ENCODE assay signal across 14 cellular contexts in the genomic region with DNA sequence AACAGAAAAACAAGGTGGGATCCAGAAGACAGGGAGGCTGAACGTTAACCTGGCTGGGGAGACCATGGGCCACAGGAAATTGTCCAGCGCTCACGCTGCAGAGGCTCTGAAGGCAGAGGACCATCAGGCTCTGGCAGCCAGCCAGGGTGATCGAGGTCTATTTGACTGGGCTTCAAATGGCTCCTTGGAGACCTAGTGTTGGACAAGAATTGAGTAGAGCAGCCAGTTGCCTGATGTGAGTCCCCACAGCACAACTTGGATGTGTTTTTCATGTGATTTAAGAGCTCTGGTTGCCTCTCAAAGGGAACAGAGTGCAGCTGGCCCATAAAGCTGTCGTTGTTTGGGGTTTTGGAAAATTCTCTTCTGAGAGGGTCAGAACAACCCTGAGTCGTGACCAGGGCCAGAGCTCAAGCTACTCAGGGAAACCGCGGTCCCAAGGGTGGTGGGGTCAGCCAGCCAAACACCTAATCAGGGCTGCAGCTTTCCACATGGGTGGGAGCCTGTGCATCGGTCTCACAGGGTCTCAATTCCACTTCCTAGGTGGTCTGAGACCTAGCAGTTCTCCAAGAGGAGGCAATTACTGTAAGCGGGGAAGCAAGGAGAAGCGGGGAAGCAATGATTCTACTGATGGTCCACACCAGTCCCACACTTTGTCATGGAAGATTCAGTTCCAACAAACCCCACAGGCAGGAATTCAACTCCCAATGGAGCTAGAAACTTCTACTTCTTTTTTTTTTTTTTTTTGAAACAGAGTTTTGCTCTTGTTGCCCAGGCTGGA.
DNase-seq lines count a peak whose midpoint lies in the region; ATAC-seq, FAIRE-seq and TF ChIP-seq lines count a peak whose summit lies in the region.
"Had no signal": no experiment of that assay in that cellular context is flagged by ENCODE, and none has a peak within 500 bp of the region (broad histone marks: within the 10 kb centered on the region; RNA-seq: fewer than 3 reads in every experiment).

No MANE protein-coding gene starts in this region.

- peaks cover 3% of the 10 kb centered on the region for H3K9me3 ChIP-seq in astrocyte (ENCODE audit: insufficient read depth, low read depth, low read length)

- TF ChIP-seq CTCF in astrocyte (IDR thresholded peaks at IDR 0.05; ENCODE audit: insufficient read depth, low read depth, low read length): no peak

- no peaks in the 10 kb centered on the region for H3K27me3 ChIP-seq in astrocyte (ENCODE audit: insufficient read depth, low read length)

- no peak for TF ChIP-seq POLR2A in GM12891 (IDR thresholded peaks at IDR 0.05; ENCODE audit: low read depth, low read length)

- H3K4me3 Mint-ChIP-seq in astrocyte (ENCODE audit: unreplicated experiment): no peak overlapping the region
- H3K4me3 Mint-ChIP-seq: activated naive CD4-positive, alpha-beta T cell treated with anti-CD3 and anti-CD28 coated beads, Interleukin-2, amount 50 U/mL, for 24 hours; T-helper 17 cell had no signal

- H3K36me3 Mint-ChIP-seq in astrocyte (ENCODE audit: low read depth, unreplicated experiment): no peaks in the 10 kb centered on the region
- H3K36me3 Mint-ChIP-seq: activated naive CD4-positive, alpha-beta T cell treated with anti-CD3 and anti-CD28 coated beads, Interleukin-2, amount 50 U/mL, for 24 hours had no signal

- intact Hi-C loops in left colon (cut with DNase I, micrococcal nuclease): no loop called here

- no peaks in the 10 kb centered on the region for H3K27me3 Mint-ChIP-seq in astrocyte (ENCODE audit: low read depth, unreplicated experiment)

- DNase-seq in HuH-7 (ENCODE audit: low spot score) (peak; percentile 36), astrocyte (ENCODE audit: low read depth) (no peak), left colon (peak; percentile 32 to 33), stromal cell of bone marrow (ENCODE audit: low read depth) (peak; percentile 53), AG20443 (ENCODE audit: low spot score) (no peak), GM12891 (ENCODE audit: insufficient read length, low spot score) (no peak)
- DNase-seq in activated CD8-positive, alpha-beta memory T cell treated with anti-CD3 and anti-CD28 coated beads, Interleukin-2, amount 50 U/mL, for 48 hours: no peak
- DNase-seq: activated CD8-positive, alpha-beta memory T cell treated with anti-CD3 and anti-CD28 coated beads for 24 hours; Calu3; MM.1S; T-helper 17 cell had no signal

- peaks cover 17% of the 10 kb centered on the region for H3K4me1 ChIP-seq in astrocyte (ENCODE audit: insufficient read depth, low read length)

- H3K36me3 ChIP-seq in astrocyte (ENCODE audit: insufficient read depth, low read length): no peaks in the 10 kb centered on the region

- FAIRE-seq in astrocyte (lab: Jason Lieb, UNC): no peak
- FAIRE-seq in GM12891 (lab: Jason Lieb, UNC): no peak

- peaks cover 20% of the 10 kb centered on the region for H3K4me1 Mint-ChIP-seq in astrocyte (ENCODE audit: low read depth, unreplicated experiment)

- H3K27ac ChIP-seq in astrocyte (ENCODE audit: low read depth, low read length): no peak overlapping the region

- peaks cover 7% of the 10 kb centered on the region for H3K9me3 Mint-ChIP-seq in astrocyte (ENCODE audit: unreplicated experiment)
- H3K9me3 Mint-ChIP-seq: activated naive CD4-positive, alpha-beta T cell treated with anti-CD3 and anti-CD28 coated beads, Interleukin-2, amount 50 U/mL, for 24 hours had no signal

- peak overlapping the region; percentile 45 for H3K27ac Mint-ChIP-seq in astrocyte (ENCODE audit: unreplicated experiment)
- H3K27ac Mint-ChIP-seq: activated naive CD4-positive, alpha-beta T cell treated with anti-CD3 and anti-CD28 coated beads, Interleukin-2, amount 50 U/mL, for 24 hours; T-helper 17 cell had no signal

- ATAC-seq in left colon: no peak
- ATAC-seq in GM21423 (IDR thresholded peaks at IDR 0.05; ENCODE audit: unreplicated experiment): no peak
- ATAC-seq: T-helper 17 cell had no signal

- H4K20me1 ChIP-seq in astrocyte (ENCODE audit: insufficient read depth, low read length): no peaks in the 10 kb centered on the region

- no peak overlapping the region for H2AFZ ChIP-seq in astrocyte (ENCODE audit: low read depth, low read length)

- no peaks in the 10 kb centered on the region for H3K79me2 ChIP-seq in astrocyte (ENCODE audit: insufficient read depth, low read length)

- H3K4me2 ChIP-seq in astrocyte (ENCODE audit: low read length): no peak overlapping the region

- no peak overlapping the region for H3K9ac ChIP-seq in astrocyte (ENCODE audit: low read length)

- no peak overlapping the region for H3K4me3 ChIP-seq in astrocyte (ENCODE audit: insufficient read depth, low read depth, low read length)
- H3K4me3 ChIP-seq: skin epidermis had no signal

TF ChIP-seq in GM12891, 5 proteins besides CTCF, POLR2A, EP300 and RAD21:
- TF ChIP-seq SPI1 (IDR thresholded peaks at IDR 0.05; ENCODE audit: low read depth, low read length) (no peak), POLR2AphosphoS5 (IDR thresholded peaks at IDR 0.05; ENCODE audit: low read depth, low read length) (no peak), POU2F2 (IDR thresholded peaks at IDR 0.05; ENCODE audit: low read depth, low read length) (no peak), PAX5 (IDR thresholded peaks at IDR 0.05; ENCODE audit: insufficient read depth, low read length, severe bottlenecking) (no peak), TAF1 (IDR thresholded peaks at IDR 0.05; ENCODE audit: low read depth, low read length) (no peak)

Comparison
In these comparisons a context has a peak if more than half of its experiments do, and no peak if none do; other contexts are left out.
1. DNase-seq: peak in HuH-7 (single experiment), left colon (2 of 2) and stromal cell of bone marrow (single experiment); none in astrocyte (single experiment), AG20443 (single experiment), GM12891 (single experiment) and activated CD8-positive, alpha-beta memory T cell treated with anti-CD3 and anti-CD28 coated beads, Interleukin-2, amount 50 U/mL, for 48 hours (single experiment).